14 cellular contexts compared by ENCODE assay signal in genomic region chr19:5841735-5842111, GRCh38. TPM values are rescaled to one million over a fixed set of nuclear protein-coding genes. Genes with fewer than 3 reads are reported as not detected.
"Had no signal": no experiment of that assay in that cellular context is flagged by ENCODE, and none has a peak within 500 bp of the region (broad histone marks: within the 10 kb centered on the region; RNA-seq: fewer than 3 reads in every experiment).

No MANE protein-coding gene starts in this region.

RNA-seq across cellular contexts. Expression of gene FUT6, which starts 2.2 kb away (rescaled TPM):
- total RNA-seq: activated B cell treated with CpG ODN at 0.5 μM for 24 hours; activated CD8-positive, alpha-beta T cell treated with anti-CD3 and anti-CD28 coated beads for 36 hours; activated T-cell treated with anti-CD3 and anti-CD28 coated beads, Interleukin-2, amount 50 U/mL, for 4 hours; activated T-helper 17 cell treated with anti-CD3 and anti-CD28 coated beads, Interleukin-2, amount 50 U/mL, for 72 hours; cardiac septum; cerebellum; dermis blood vessel endothelial cell; endothelial cell of umbilical vein; foreskin keratinocyte; heart left ventricle; T-helper 2 cell treated with Interferon-gamma antibody and Interleukin-4, amounts not matched to agents 100 ng/mL and 5 ng/mL, for 36 hours had no signal
- polyA plus RNA-seq: endothelial cell of umbilical vein, foreskin keratinocyte, heart left ventricle had no signal

RNA-seq across cellular contexts. Expression of gene FUT3, which starts 9.5 kb away (rescaled TPM):
- total RNA-seq: activated B cell treated with CpG ODN at 0.5 μM for 24 hours; activated CD8-positive, alpha-beta T cell treated with anti-CD3 and anti-CD28 coated beads for 36 hours; cardiac septum; dermis blood vessel endothelial cell; endothelial cell of umbilical vein; heart left ventricle; T-helper 2 cell treated with Interferon-gamma antibody and Interleukin-4, amounts not matched to agents 100 ng/mL and 5 ng/mL, for 36 hours had no signal
- polyA plus RNA-seq: endothelial cell of umbilical vein had no signal

RNA-seq across cellular contexts. Expression of gene FUT5, which starts 28.6 kb away (rescaled TPM):
- total RNA-seq: activated B cell treated with CpG ODN at 0.5 μM for 24 hours; activated CD8-positive, alpha-beta T cell treated with anti-CD3 and anti-CD28 coated beads for 36 hours; activated T-cell treated with anti-CD3 and anti-CD28 coated beads, Interleukin-2, amount 50 U/mL, for 4 hours; cardiac septum; cerebellum; dermis blood vessel endothelial cell; endothelial cell of umbilical vein; esophagus mucosa; foreskin keratinocyte; gastrocnemius medialis; heart left ventricle; T-helper 2 cell treated with Interferon-gamma antibody and Interleukin-4, amounts not matched to agents 100 ng/mL and 5 ng/mL, for 36 hours had no signal
- polyA plus RNA-seq: adipose tissue, endothelial cell of umbilical vein, foreskin keratinocyte, heart left ventricle had no signal

RNA-seq across cellular contexts. Expression of gene NRTN, which starts 36.9 kb away (rescaled TPM):
- total RNA-seq: cerebellum, endothelial cell of umbilical vein, gastrocnemius medialis had no signal
